Comparison of ENCODE assay signal across 1 cellular context in the genomic region with DNA sequence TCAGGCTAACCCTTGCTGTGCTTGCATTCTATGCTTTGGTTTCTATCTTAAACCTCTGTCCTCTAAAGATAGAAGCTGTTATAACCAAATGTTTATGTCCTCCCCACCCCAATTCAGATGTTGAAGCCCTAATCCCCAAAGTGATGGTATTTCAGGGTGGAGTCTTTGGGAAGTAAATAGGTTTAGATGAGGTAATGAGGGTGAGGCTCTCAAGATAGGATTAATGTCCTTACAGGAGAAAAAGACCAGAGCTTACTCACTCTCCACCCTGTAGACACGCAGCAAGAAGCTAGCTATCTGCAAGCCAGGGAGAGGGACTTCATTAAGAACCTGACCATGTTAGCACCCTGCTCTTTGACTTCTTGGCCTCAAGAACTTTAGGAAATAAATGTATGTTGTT.
TF ChIP-seq lines count a peak whose summit lies in the region.

No MANE protein-coding gene starts in this region.

TF ChIP-seq in GM23338, 12 proteins besides CTCF, POLR2A, EP300 and RAD21 (continued from another document):
- TF ChIP-seq, protein P1, sequence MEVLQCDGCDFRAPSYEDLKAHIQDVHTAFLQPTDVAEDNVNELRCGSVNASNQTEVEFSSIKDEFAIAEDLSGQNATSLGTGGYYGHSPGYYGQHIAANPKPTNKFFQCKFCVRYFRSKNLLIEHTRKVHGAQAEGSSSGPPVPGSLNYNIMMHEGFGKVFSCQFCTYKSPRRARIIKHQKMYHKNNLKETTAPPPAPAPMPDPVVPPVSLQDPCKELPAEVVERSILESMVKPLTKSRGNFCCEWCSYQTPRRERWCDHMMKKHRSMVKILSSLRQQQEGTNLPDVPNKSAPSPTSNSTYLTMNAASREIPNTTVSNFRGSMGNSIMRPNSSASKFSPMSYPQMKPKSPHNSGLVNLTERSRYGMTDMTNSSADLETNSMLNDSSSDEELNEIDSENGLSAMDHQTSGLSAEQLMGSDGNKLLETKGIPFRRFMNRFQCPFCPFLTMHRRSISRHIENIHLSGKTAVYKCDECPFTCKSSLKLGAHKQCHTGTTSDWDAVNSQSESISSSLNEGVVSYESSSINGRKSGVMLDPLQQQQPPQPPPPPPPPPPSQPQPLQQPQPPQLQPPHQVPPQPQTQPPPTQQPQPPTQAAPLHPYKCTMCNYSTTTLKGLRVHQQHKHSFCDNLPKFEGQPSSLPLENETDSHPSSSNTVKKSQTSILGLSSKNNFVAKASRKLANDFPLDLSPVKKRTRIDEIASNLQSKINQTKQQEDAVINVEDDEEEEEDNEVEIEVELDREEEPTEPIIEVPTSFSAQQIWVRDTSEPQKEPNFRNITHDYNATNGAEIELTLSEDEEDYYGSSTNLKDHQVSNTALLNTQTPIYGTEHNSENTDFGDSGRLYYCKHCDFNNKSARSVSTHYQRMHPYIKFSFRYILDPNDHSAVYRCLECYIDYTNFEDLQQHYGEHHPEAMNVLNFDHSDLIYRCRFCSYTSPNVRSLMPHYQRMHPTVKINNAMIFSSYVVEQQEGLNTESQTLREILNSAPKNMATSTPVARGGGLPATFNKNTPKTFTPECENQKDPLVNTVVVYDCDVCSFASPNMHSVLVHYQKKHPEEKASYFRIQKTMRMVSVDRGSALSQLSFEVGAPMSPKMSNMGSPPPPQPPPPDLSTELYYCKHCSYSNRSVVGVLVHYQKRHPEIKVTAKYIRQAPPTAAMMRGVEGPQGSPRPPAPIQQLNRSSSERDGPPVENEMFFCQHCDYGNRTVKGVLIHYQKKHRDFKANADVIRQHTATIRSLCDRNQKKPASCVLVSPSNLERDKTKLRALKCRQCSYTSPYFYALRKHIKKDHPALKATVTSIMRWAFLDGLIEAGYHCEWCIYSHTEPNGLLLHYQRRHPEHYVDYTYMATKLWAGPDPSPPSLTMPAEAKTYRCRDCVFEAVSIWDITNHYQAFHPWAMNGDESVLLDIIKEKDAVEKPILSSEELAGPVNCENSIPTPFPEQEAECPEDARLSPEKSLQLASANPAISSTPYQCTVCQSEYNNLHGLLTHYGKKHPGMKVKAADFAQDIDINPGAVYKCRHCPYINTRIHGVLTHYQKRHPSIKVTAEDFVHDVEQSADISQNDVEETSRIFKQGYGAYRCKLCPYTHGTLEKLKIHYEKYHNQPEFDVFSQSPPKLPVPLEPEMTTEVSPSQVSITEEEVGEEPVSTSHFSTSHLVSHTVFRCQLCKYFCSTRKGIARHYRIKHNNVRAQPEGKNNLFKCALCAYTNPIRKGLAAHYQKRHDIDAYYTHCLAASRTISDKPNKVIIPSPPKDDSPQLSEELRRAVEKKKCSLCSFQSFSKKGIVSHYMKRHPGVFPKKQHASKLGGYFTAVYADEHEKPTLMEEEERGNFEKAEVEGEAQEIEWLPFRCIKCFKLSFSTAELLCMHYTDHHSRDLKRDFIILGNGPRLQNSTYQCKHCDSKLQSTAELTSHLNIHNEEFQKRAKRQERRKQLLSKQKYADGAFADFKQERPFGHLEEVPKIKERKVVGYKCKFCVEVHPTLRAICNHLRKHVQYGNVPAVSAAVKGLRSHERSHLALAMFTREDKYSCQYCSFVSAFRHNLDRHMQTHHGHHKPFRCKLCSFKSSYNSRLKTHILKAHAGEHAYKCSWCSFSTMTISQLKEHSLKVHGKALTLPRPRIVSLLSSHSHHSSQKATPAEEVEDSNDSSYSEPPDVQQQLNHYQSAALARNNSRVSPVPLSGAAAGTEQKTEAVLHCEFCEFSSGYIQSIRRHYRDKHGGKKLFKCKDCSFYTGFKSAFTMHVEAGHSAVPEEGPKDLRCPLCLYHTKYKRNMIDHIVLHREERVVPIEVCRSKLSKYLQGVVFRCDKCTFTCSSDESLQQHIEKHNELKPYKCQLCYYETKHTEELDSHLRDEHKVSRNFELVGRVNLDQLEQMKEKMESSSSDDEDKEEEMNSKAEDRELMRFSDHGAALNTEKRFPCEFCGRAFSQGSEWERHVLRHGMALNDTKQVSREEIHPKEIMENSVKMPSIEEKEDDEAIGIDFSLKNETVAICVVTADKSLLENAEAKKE (CRISPR knock-in tag; IDR thresholded peaks at IDR 0.05): no peak
- no peak for TF ChIP-seq ZNF331 (CRISPR knock-in tag; IDR thresholded peaks at IDR 0.05; ENCODE audit: low read depth)
- no peak for TF ChIP-seq ZNF114 (CRISPR knock-in tag; IDR thresholded peaks at IDR 0.05)
